ENCODE assay signal across 28 cellular contexts in the genomic region with DNA sequence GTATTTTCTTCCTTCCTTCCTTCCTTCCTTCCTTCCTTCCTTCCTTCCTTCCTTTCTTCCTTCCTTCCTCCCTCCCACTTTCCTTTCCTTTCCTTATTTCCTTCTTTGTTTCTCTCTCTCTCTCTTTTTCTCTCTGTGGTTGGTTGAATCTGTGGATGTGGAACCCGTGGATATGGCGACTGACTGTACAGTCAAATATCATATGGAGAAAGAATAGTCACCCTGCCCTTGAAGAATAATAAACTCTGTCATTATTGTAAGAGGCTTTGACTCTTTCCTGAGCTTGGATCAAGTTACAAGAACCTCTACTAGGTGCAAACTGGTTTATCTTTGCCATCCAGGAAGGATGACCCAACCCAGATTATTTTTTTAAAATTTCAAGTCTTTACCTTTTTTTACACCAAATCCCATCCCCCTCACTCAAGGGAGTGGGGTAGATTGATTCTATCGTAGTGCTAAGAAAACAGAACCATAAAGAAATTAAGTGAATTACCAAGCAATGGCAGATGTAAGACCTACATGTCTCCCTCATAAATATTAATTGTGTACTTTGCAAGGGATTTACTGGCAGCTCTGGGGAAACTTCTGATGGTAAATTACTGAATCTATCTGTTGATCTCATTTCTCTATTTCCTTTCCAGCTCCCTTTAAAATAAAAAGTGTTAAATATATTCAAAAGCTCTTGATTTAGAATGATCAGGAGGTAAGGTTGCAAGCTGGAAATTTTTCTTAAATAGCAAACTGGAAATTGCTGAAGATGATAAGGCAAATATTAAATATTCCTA.
"Had no signal": no experiment of that assay in that cellular context is flagged by ENCODE, and none has a peak within 500 bp of the region (broad histone marks: within the 10 kb centered on the region; RNA-seq: fewer than 3 reads in every experiment).

No MANE protein-coding gene starts in this region.

- H3K4me3 Mint-ChIP-seq: mesothelial cell of epicardium; naive B cell; natural killer cell; nephron progenitor cell; neural progenitor cell; stimulated activated memory B cell treated with anti-CD40 and anti-IgM and Interleukin-4, amounts not matched to agents 10 μg/mL and 1 μg/mL and 100 μg/mL, for 72 hours had no signal

- H3K4me1 ChIP-seq: left lung, lower lobe of right lung, right atrium auricular region, testis, thyroid gland, transverse colon, upper lobe of left lung, vagina had no signal

- H3K27me3 ChIP-seq: left lung, neural progenitor cell, ovary, right atrium auricular region, right lobe of liver, stomach, testis, thyroid gland, transverse colon, upper lobe of left lung, vagina had no signal

- H3K9me3 ChIP-seq: left lung, lower lobe of right lung, ovary, right atrium auricular region, right lobe of liver, stomach, testis, thyroid gland, transverse colon, upper lobe of left lung, vagina had no signal

- H3K9ac ChIP-seq: neural progenitor cell had no signal

- H3K27ac Mint-ChIP-seq: mesothelial cell of epicardium; naive B cell; natural killer cell; nephron progenitor cell; neural progenitor cell; progenitor cell of endocrine pancreas; stimulated activated memory B cell treated with anti-CD40 and anti-IgM and Interleukin-4, amounts not matched to agents 10 μg/mL and 1 μg/mL and 100 μg/mL, for 72 hours had no signal

- H3K4me3 ChIP-seq: left lung, lower lobe of right lung, neural progenitor cell, ovary, right atrium auricular region, right lobe of liver, smooth muscle cell, stomach, testis, thyroid gland, transverse colon, upper lobe of left lung, vagina had no signal

- H3K36me3 ChIP-seq: left lung, lower lobe of right lung, neural progenitor cell, ovary, right atrium auricular region, right lobe of liver, stomach, thyroid gland, transverse colon, upper lobe of left lung, vagina had no signal

- DNase-seq: kidney; left colon; left lung; lower lobe of right lung; mammary epithelial cell; mesenchymal stem cell; naive B cell; natural killer cell; nephron progenitor cell; ovary; right lobe of liver; stimulated activated CD4-positive, alpha-beta T cell treated with anti-CD3 and anti-CD28 coated beads, Interleukin-1b, Interleukin-23, amount 100 ng/mL, for 48 hours; stimulated activated CD4-positive, alpha-beta T cell treated with anti-CD3 and anti-CD28 coated beads, Interleukin-2, amount 100 ng/mL, for 48 hours; stimulated activated CD4-positive, alpha-beta T cell treated with anti-CD3 and anti-CD28 coated beads, Interleukin-4, amount 100 ng/mL, for 4 hours; stimulated activated CD8-positive, alpha-beta memory T cell treated with anti-CD3 and anti-CD28 coated beads, Interleukin-4, amount 100 ng/mL, for 48 hours; stimulated activated naive CD4-positive, alpha-beta T cell treated with Interleukin-2 at 50 U/mL for 16 hours; stomach; testis; thyroid gland; transverse colon; upper lobe of left lung had no signal

- ATAC-seq: left colon; left lung; lower lobe of right lung; natural killer cell; right lobe of liver; stimulated activated memory B cell treated with anti-CD40 and anti-IgM and Interleukin-4, amounts not matched to agents 10 μg/mL and 1 μg/mL and 100 μg/mL, for 72 hours had no signal

- H3K27me3 Mint-ChIP-seq: progenitor cell of endocrine pancreas had no signal

- H3K4me2 ChIP-seq: neural progenitor cell, smooth muscle cell had no signal

- H3K4me1 Mint-ChIP-seq: mesothelial cell of epicardium; naive B cell; natural killer cell; nephron progenitor cell; stimulated activated memory B cell treated with anti-CD40 and anti-IgM and Interleukin-4, amounts not matched to agents 10 μg/mL and 1 μg/mL and 100 μg/mL, for 72 hours had no signal

- H3K27ac ChIP-seq: left lung, lower lobe of right lung, neural progenitor cell, ovary, right atrium auricular region, right lobe of liver, stomach, testis, thyroid gland, transverse colon, upper lobe of left lung, vagina had no signal

- H3K9me3 Mint-ChIP-seq: natural killer cell, nephron progenitor cell, neural progenitor cell had no signal

- H3K36me3 Mint-ChIP-seq: mesothelial cell of epicardium; naive B cell; natural killer cell; neural progenitor cell; stimulated activated memory B cell treated with anti-CD40 and anti-IgM and Interleukin-4, amounts not matched to agents 10 μg/mL and 1 μg/mL and 100 μg/mL, for 72 hours had no signal
